Comparison of ENCODE assay signal across 11 cellular contexts in the genomic region with DNA sequence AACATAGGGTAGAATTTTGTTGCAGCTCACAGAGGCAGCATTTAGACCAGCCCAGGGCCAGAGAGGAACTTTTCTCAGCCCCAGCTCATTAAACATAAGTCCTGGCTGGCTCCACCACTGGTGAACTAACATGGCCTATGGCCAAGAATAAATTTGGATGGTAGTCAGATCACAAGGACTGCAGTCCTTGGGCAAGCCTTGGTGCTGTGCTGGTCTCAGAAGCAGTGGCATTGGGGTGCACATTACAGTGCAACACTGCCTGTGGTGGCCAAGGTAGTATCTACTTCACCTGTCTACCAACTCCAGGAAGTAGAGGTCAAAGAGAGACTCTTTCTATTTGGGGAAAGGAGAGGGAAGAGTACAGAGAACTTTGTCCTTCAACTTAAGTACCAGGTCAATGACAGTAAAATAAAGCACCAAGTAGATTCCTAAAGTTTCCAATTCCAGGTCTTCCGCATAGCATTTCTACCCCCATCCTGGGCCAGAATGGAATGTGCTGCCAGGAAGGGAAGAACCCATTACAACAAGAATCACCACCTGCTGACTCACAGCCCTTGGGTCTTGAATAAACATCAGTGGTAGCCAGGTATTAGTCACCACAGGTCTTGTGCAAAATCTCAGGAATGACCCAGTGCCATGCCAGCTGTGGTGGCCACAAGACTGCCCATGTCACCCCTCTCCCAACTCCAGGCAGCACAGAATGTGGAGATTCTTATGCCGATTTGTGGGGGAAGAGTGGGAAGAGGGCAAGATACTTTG.
DNase-seq lines count a peak whose midpoint lies in the region; ATAC-seq and TF ChIP-seq lines count a peak whose summit lies in the region.
"Had no signal": no experiment of that assay in that cellular context is flagged by ENCODE, and none has a peak within 500 bp of the region (broad histone marks: within the 10 kb centered on the region; RNA-seq: fewer than 3 reads in every experiment).

No MANE protein-coding gene starts in this region.

- POLR2A ChIA-PET in HCT116 (lab: Charles Lee), result no interaction called here

- H3K9ac ChIP-seq in HCT116 (ENCODE audit: low read length) (no peak overlapping the region), skeletal muscle satellite cell (ENCODE audit: low read depth, low read length) (no peak overlapping the region)

- peak; percentile 78 for DNase-seq in HCT116 (ENCODE audit: low read depth, low spot score)
- DNase-seq in RPMI7951 (ENCODE audit: low read depth), result peak; percentile 95
- peak; percentile 9 for DNase-seq in fibroblast of the aortic adventitia (ENCODE audit: low read depth)
- no peak for DNase-seq in OCI-M1 (lab: John Stamatoyannopoulos, UW)
- DNase-seq: activated CD8-positive, alpha-beta memory T cell treated with anti-CD3 and anti-CD28 coated beads for 24 hours; activated naive CD8-positive, alpha-beta T cell treated with anti-CD3 and anti-CD28 coated beads, Interleukin-2, amount 10 ng/mL, durations not matched to agents 7 days and 5 days; KBM-7; NCI-H2029 treated with DMSO at 0.1 percent for 48 hours had no signal

- no peak for TF ChIP-seq POLR2A in HCT116 (IDR thresholded peaks at IDR 0.05; ENCODE audit: borderline replicate concordance, extremely low read depth, insufficient read depth, insufficient read length)

- no peak overlapping the region for H3K4me3 ChIP-seq in HCT116 (replicated peaks in 1 of 2; ENCODE audit: low read depth in 1 of 2, low read length in 2 of 2)
- no peak overlapping the region for H3K4me3 ChIP-seq in fibroblast of the aortic adventitia (ENCODE audit: low read depth, low read length)
- H3K4me3 ChIP-seq in skeletal muscle satellite cell (ENCODE audit: low read length), result no peak overlapping the region

- H3K9me3 ChIP-seq in HCT116 (ENCODE audit: control insufficient read depth in 1 of 2, insufficient read depth in 1 of 2, low read depth in 1 of 2, low read length in 2 of 2), result 0 out of 4 replicates have a peak, but pooled peaks cover 4 to 7% of the 10 kb centered on the region in 2 experiments
- H3K9me3 ChIP-seq in skeletal muscle satellite cell (replicated peaks; ENCODE audit: low read length), result peaks cover 4% of the 10 kb centered on the region

- H3K79me2 ChIP-seq in HCT116 (ENCODE audit: insufficient read depth, low read length), result no peaks in the 10 kb centered on the region

- no peak overlapping the region for H3K27ac ChIP-seq in HCT116 (ENCODE audit: low read depth, low read length)

- H4K20me1 ChIP-seq in HCT116 (ENCODE audit: insufficient read depth), result no peaks in the 10 kb centered on the region

- no peaks in the 10 kb centered on the region for H3K36me3 ChIP-seq in HCT116 (ENCODE audit: control insufficient read depth in 1 of 2, insufficient read depth in 2 of 2, low read length in 2 of 2)
- H3K36me3 ChIP-seq in skeletal muscle satellite cell (ENCODE audit: insufficient read depth, low read length), result no peaks in the 10 kb centered on the region

- peaks cover 2 to 13% of the 10 kb centered on the region in 2 experiments; a peak in 2 of 4 replicates for H3K4me1 ChIP-seq in HCT116 (ENCODE audit: control insufficient read depth in 1 of 2, insufficient read depth in 2 of 2, low read length in 2 of 2)
- H3K4me1 ChIP-seq in skeletal muscle satellite cell (ENCODE audit: control insufficient read depth, insufficient read depth, low read length), result peaks cover 15% of the 10 kb centered on the region

- no peaks in the 10 kb centered on the region for H3K9me2 ChIP-seq in HCT116 (ENCODE audit: insufficient read depth)

- intact Hi-C loops in HCT116 (cut with micrococcal nuclease), result no loop called here

- no peak for TF ChIP-seq CTCF in HCT116 (IDR thresholded peaks at IDR 0.05 in 2 of 3, conservative IDR thresholded peaks at IDR 0.05 in 1 of 3; ENCODE audit: borderline replicate concordance in 1 of 3, insufficient read depth in 1 of 3, low read depth in 2 of 3, low read length in 2 of 3)
- TF ChIP-seq CTCF in fibroblast of the aortic adventitia (IDR thresholded peaks at IDR 0.05; ENCODE audit: insufficient read depth, low read length), result no peak

- H2AFZ ChIP-seq in HCT116 (ENCODE audit: low read depth, low read length, poor library complexity, severe bottlenecking), result no peak overlapping the region

- H3K27me3 ChIP-seq in HCT116 (ENCODE audit: insufficient read depth, low read length), result no peaks in the 10 kb centered on the region
- no peaks in the 10 kb centered on the region for H3K27me3 ChIP-seq in skeletal muscle satellite cell (ENCODE audit: control insufficient read depth, insufficient read depth, low read length)

- peak; percentile 91 for ATAC-seq in HCT116
- no peak for ATAC-seq in GM18867 (IDR thresholded peaks at IDR 0.05; ENCODE audit: unreplicated experiment)
- no peak for ATAC-seq in HG03159 (IDR thresholded peaks at IDR 0.05; ENCODE audit: unreplicated experiment)

- CTCF ChIA-PET in HCT116 (lab: Charles Lee), result no interaction called here

- no peak for TF ChIP-seq RAD21 in HCT116 (IDR thresholded peaks at IDR 0.05; ENCODE audit: low read depth)

- no TSS peak for BruUV-seq in HCT116 (replicated peaks; lab: Mats Ljungman, UMichigan)

- peak overlapping the region; percentile 40 for H3K4me2 ChIP-seq in HCT116 (ENCODE audit: low read length)
- peak overlapping the region; percentile 23 for H3K4me2 ChIP-seq in skeletal muscle satellite cell (ENCODE audit: low read length)

- RAD21 ChIA-PET in HCT116 (lab: Charles Lee; ENCODE audit: low non-redundant PET in 1 of 2, low total read pairs in 2 of 2, uncharacterized antibody in 2 of 2, unreplicated experiment in 2 of 2), result no interaction called here

TF ChIP-seq in HCT116, 20 proteins besides CTCF, POLR2A, EP300 and RAD21:
- TF ChIP-seq CEBPB (IDR thresholded peaks at IDR 0.05; ENCODE audit: low read depth) (peak; percentile 77), CBX3 (IDR thresholded peaks at IDR 0.05; ENCODE audit: low read depth) (peak; percentile 76), SP1 (IDR thresholded peaks at IDR 0.05; ENCODE audit: low read depth) (peak; percentile 66), EZH2phosphoT487 (IDR thresholded peaks at IDR 0.05; ENCODE audit: borderline replicate concordance) (no peak), FOSL1 (IDR thresholded peaks at IDR 0.05; ENCODE audit: low read depth) (peak; percentile 76), POLR2AphosphoS5 (IDR thresholded peaks at IDR 0.05; ENCODE audit: low read depth, low read length) (peak; percentile 28; the same call in 1 of the 2 replicates), EGR1 (IDR thresholded peaks at IDR 0.05; ENCODE audit: low read depth) (no peak), ZNF274 (IDR thresholded peaks at IDR 0.05; ENCODE audit: low read depth, low read length) (no peak), ELF1 (IDR thresholded peaks at IDR 0.05; ENCODE audit: borderline replicate concordance, low read depth) (no peak), SRF (IDR thresholded peaks at IDR 0.05; ENCODE audit: low read depth) (no peak), JUND (IDR thresholded peaks at IDR 0.05) (peak; percentile 76), ZFX (IDR thresholded peaks at IDR 0.05) (no peak), YY1 (IDR thresholded peaks at IDR 0.05; ENCODE audit: extremely low read depth, insufficient replicate concordance, low read depth, low read length) (no peak), TCF7L2 (IDR thresholded peaks at IDR 0.05; ENCODE audit: borderline replicate concordance, extremely low read depth, insufficient read depth, insufficient read length) (no peak)
- TF ChIP-seq, protein P1, sequence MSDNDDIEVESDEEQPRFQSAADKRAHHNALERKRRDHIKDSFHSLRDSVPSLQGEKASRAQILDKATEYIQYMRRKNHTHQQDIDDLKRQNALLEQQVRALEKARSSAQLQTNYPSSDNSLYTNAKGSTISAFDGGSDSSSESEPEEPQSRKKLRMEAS (IDR thresholded peaks at IDR 0.05), result no peak
- TF ChIP-seq, protein P2, sequence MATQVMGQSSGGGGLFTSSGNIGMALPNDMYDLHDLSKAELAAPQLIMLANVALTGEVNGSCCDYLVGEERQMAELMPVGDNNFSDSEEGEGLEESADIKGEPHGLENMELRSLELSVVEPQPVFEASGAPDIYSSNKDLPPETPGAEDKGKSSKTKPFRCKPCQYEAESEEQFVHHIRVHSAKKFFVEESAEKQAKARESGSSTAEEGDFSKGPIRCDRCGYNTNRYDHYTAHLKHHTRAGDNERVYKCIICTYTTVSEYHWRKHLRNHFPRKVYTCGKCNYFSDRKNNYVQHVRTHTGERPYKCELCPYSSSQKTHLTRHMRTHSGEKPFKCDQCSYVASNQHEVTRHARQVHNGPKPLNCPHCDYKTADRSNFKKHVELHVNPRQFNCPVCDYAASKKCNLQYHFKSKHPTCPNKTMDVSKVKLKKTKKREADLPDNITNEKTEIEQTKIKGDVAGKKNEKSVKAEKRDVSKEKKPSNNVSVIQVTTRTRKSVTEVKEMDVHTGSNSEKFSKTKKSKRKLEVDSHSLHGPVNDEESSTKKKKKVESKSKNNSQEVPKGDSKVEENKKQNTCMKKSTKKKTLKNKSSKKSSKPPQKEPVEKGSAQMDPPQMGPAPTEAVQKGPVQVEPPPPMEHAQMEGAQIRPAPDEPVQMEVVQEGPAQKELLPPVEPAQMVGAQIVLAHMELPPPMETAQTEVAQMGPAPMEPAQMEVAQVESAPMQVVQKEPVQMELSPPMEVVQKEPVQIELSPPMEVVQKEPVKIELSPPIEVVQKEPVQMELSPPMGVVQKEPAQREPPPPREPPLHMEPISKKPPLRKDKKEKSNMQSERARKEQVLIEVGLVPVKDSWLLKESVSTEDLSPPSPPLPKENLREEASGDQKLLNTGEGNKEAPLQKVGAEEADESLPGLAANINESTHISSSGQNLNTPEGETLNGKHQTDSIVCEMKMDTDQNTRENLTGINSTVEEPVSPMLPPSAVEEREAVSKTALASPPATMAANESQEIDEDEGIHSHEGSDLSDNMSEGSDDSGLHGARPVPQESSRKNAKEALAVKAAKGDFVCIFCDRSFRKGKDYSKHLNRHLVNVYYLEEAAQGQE (IDR thresholded peaks at IDR 0.05; ENCODE audit: low read depth), result no peak
